In genomic region chr12:109580272-109580671, GRCh38 we compare ENCODE assay signal across 22 cellular contexts.
"Had no signal": no experiment of that assay in that cellular context is flagged by ENCODE, and none has a peak within 500 bp of the region (broad histone marks: within the 10 kb centered on the region; RNA-seq: fewer than 3 reads in every experiment).

No MANE protein-coding gene starts in this region.

- H3K4me1 ChIP-seq: breast epithelium, suprapubic skin, uterus had no signal

- H3K4me3 Mint-ChIP-seq: activated B cell treated with CpG ODN at 0.5 μM for 24 hours; activated CD4-positive, alpha-beta T cell treated with anti-CD3 and anti-CD28 coated beads for 36 hours; activated naive CD4-positive, alpha-beta T cell treated with anti-CD3 and anti-CD28 coated beads for 36 hours; activated naive CD8-positive, alpha-beta T cell treated with anti-CD3 and anti-CD28 coated beads, Interleukin-2, amount 10 ng/mL, durations not matched to agents 7 days and 5 days; natural killer cell treated with Interleukin-12 subunit alpha and Interleukin-12 subunit beta and Interleukin-15 and Interleukin-18, amount 100 ng/mL, for 72 hours; stimulated activated memory B cell treated with anti-CD40 and anti-IgM and Interleukin-4, amounts not matched to agents 10 μg/mL and 1 μg/mL and 100 μg/mL, for 72 hours; T-helper 1 cell treated with Interleukin-12 subunit alpha and Interleukin-12 subunit beta and Interleukin-4 antibody, amounts not matched to agents 30 μg/mL and 1 μg/mL, for 36 hours had no signal

- H3K36me3 Mint-ChIP-seq: natural killer cell treated with Interleukin-12 subunit alpha and Interleukin-12 subunit beta and Interleukin-15 and Interleukin-18, amount 100 ng/mL, for 72 hours had no signal

- H3K9me3 Mint-ChIP-seq: activated B cell treated with CpG ODN at 0.5 μM for 24 hours; activated naive CD4-positive, alpha-beta T cell treated with anti-CD3 and anti-CD28 coated beads for 36 hours; activated naive CD8-positive, alpha-beta T cell treated with anti-CD3 and anti-CD28 coated beads, Interleukin-2, amount 10 ng/mL, durations not matched to agents 7 days and 5 days; natural killer cell treated with Interleukin-12 subunit alpha and Interleukin-12 subunit beta and Interleukin-15 and Interleukin-18, amount 100 ng/mL, for 72 hours; stimulated activated memory B cell treated with anti-CD40 and anti-IgM and Interleukin-4, amounts not matched to agents 10 μg/mL and 1 μg/mL and 100 μg/mL, for 72 hours; T-helper 1 cell treated with Interleukin-12 subunit alpha and Interleukin-12 subunit beta and Interleukin-4 antibody, amounts not matched to agents 30 μg/mL and 1 μg/mL, for 36 hours had no signal

- H3K9me3 ChIP-seq: breast epithelium, stomach, suprapubic skin, uterus had no signal

- FAIRE-seq: small intestine had no signal

- H3K27ac ChIP-seq: stomach, suprapubic skin, uterus had no signal

- H3K27me3 ChIP-seq: breast epithelium, stomach, suprapubic skin, uterus had no signal

- H3K27me3 Mint-ChIP-seq: activated B cell treated with CpG ODN at 0.5 μM for 24 hours; activated CD4-positive, alpha-beta T cell treated with anti-CD3 and anti-CD28 coated beads for 36 hours; activated naive CD8-positive, alpha-beta T cell treated with anti-CD3 and anti-CD28 coated beads, Interleukin-2, amount 10 ng/mL, durations not matched to agents 7 days and 5 days; natural killer cell treated with Interleukin-12 subunit alpha and Interleukin-12 subunit beta and Interleukin-15 and Interleukin-18, amount 100 ng/mL, for 72 hours; stimulated activated memory B cell treated with anti-CD40 and anti-IgM and Interleukin-4, amounts not matched to agents 10 μg/mL and 1 μg/mL and 100 μg/mL, for 72 hours had no signal

- ATAC-seq: activated CD4-positive, alpha-beta T cell treated with anti-CD3 and anti-CD28 coated beads for 36 hours; natural killer cell treated with Interleukin-12 subunit alpha and Interleukin-12 subunit beta and Interleukin-15 and Interleukin-18, amount 100 ng/mL, for 72 hours; sciatic nerve; stimulated activated memory B cell treated with anti-CD40 and anti-IgM and Interleukin-4, amounts not matched to agents 10 μg/mL and 1 μg/mL and 100 μg/mL, for 72 hours had no signal

- DNase-seq: activated B cell treated with CpG ODN at 0.5 μM for 24 hours; activated CD4-positive, alpha-beta T cell treated with anti-CD3 and anti-CD28 coated beads for 36 hours; activated CD4-positive, alpha-beta T cell treated with anti-CD3 and anti-CD28 coated beads, Interleukin-2, amount 50 U/mL, for 4 hours; activated CD8-positive, alpha-beta memory T cell treated with anti-CD3 and anti-CD28 coated beads, Interleukin-2, amount 50 U/mL, for 48 hours; activated effector memory CD4-positive, alpha-beta T cell treated with Interleukin-2 at 50 U/mL for 16 hours; activated naive CD4-positive, alpha-beta T cell treated with anti-CD3 and anti-CD28 coated beads for 36 hours; activated naive CD8-positive, alpha-beta T cell treated with anti-CD3 and anti-CD28 coated beads, Interleukin-2, amount 10 ng/mL, durations not matched to agents 7 days and 5 days; activated T-cell treated with anti-CD3 and anti-CD28 coated beads, Interleukin-2, amount 50 U/mL, for 48 hours; amniotic stem cell; cortex of kidney; foreskin fibroblast; small intestine; stimulated activated CD4-positive, alpha-beta T cell treated with anti-CD3 and anti-CD28 coated beads, Interleukin-15, amount 100 ng/mL, for 24 hours; stomach; trophoblast cell; uterus had no signal

- H3K27ac Mint-ChIP-seq: activated B cell treated with CpG ODN at 0.5 μM for 24 hours; activated CD4-positive, alpha-beta T cell treated with anti-CD3 and anti-CD28 coated beads for 36 hours; activated naive CD4-positive, alpha-beta T cell treated with anti-CD3 and anti-CD28 coated beads for 36 hours; activated naive CD8-positive, alpha-beta T cell treated with anti-CD3 and anti-CD28 coated beads, Interleukin-2, amount 10 ng/mL, durations not matched to agents 7 days and 5 days; natural killer cell treated with Interleukin-12 subunit alpha and Interleukin-12 subunit beta and Interleukin-15 and Interleukin-18, amount 100 ng/mL, for 72 hours; stimulated activated memory B cell treated with anti-CD40 and anti-IgM and Interleukin-4, amounts not matched to agents 10 μg/mL and 1 μg/mL and 100 μg/mL, for 72 hours; T-helper 1 cell treated with Interleukin-12 subunit alpha and Interleukin-12 subunit beta and Interleukin-4 antibody, amounts not matched to agents 30 μg/mL and 1 μg/mL, for 36 hours had no signal

- H3K4me1 Mint-ChIP-seq: activated B cell treated with CpG ODN at 0.5 μM for 24 hours; activated CD4-positive, alpha-beta T cell treated with anti-CD3 and anti-CD28 coated beads for 36 hours had no signal
